Comparison of ENCODE assay signal across 13 cellular contexts in genomic region chr2:218369374-218369773, GRCh38. TPM values are rescaled to one million over a fixed set of nuclear protein-coding genes. Genes with fewer than 3 reads are reported as not detected.
A peak's percentile ranks its signal among the peaks of the same experiment; 100 is the strongest.
DNase-seq lines count a peak whose midpoint lies in the region; ATAC-seq, FAIRE-seq and TF ChIP-seq lines count a peak whose summit lies in the region.
"Had no signal": no experiment of that assay in that cellular context is flagged by ENCODE, and none has a peak within 500 bp of the region (broad histone marks: within the 10 kb centered on the region; RNA-seq: fewer than 3 reads in every experiment).

No MANE protein-coding gene starts in this region.

- FAIRE-seq in D721Med (lab: Jason Lieb, UNC), result no peak
- FAIRE-seq: A549 had no signal

- H3K27ac Mint-ChIP-seq in dendritic cell treated with granulocyte-macrophage colony-stimulating factor and Interleukin-4, amounts not matched to agents 40 ng/mL and 50 ng/mL, for 4 days, result peak overlapping the region; percentile 98

- intact Hi-C loops in dendritic cell treated with granulocyte-macrophage colony-stimulating factor and Interleukin-4, amounts not matched to agents 40 ng/mL and 50 ng/mL, for 4 days (cut with micrococcal nuclease), result loop anchor here (5.0 kb wide), 1 partner anchor 77 kb away; the partner anchor contains the start of gene TMBIM1
- intact Hi-C loops in spleen (cut with DNase I; ENCODE audit: low total_unique reads), result no loop called here

- WGBS in spleen, 5 donors, result 38 to 56% (median 50%) methylated on average over 1 of the region's 1 CpG

- peaks cover 0 to 76% (median 40%) of the 10 kb centered on the region in 6 donors for H3K4me1 ChIP-seq in spleen

- DNase-seq in NCI-H146 treated with DMSO at 0.1 percent for 48 hours (lab: John Stamatoyannopoulos, UW; ENCODE audit: unreplicated experiment) (peak; percentile 5), NCI-H146 (lab: John Stamatoyannopoulos, UW) (no peak), NCI-H2081 treated with DMSO at 0.1 percent for 48 hours (lab: John Stamatoyannopoulos, UW) (peak; percentile 23), spleen (no peak), D721Med (ENCODE audit: insufficient read length, low spot score) (no peak)
- DNase-seq: NCI-H446 had no signal

- no peak for TF ChIP-seq POLR2A in spleen (IDR thresholded peaks at IDR 0.05)

- peak overlapping the region in 7 of 8 donors; percentile 91 to 97 (median 93) for H3K27ac ChIP-seq in spleen
- H3K27ac ChIP-seq: A549 had no signal

- H3K4me1 Mint-ChIP-seq in dendritic cell treated with granulocyte-macrophage colony-stimulating factor and Interleukin-4, amounts not matched to agents 40 ng/mL and 50 ng/mL, for 4 days (ENCODE audit: low read depth), result peaks cover 67% of the 10 kb centered on the region

- peak overlapping the region in 1 of 8 donors; percentile 68 for H3K4me3 ChIP-seq in spleen
- H3K4me3 ChIP-seq: A549 had no signal

- TF ChIP-seq CTCF in spleen (IDR thresholded peaks at IDR 0.05 in 8 of 11, conservative IDR thresholded peaks at IDR 0.05 in 3 of 11) (no peak), D721Med (IDR thresholded peaks at IDR 0.05; ENCODE audit: insufficient read depth, missing control alignments) (no peak)

- H3K27me3 ChIP-seq in spleen (replicated peaks in 1 of 7), result no peaks in the 10 kb centered on the region

- H3K9me3 ChIP-seq in spleen, result peaks cover 0 to 10% (median 6%) of the 10 kb centered on the region in 8 donors

- no peaks in the 10 kb centered on the region for H3K9me3 Mint-ChIP-seq in dendritic cell treated with granulocyte-macrophage colony-stimulating factor and Interleukin-4, amounts not matched to agents 40 ng/mL and 50 ng/mL, for 4 days

- no peaks in the 10 kb centered on the region for H3K36me3 ChIP-seq in spleen

- no peak overlapping the region for H3K4me3 Mint-ChIP-seq in dendritic cell treated with granulocyte-macrophage colony-stimulating factor and Interleukin-4, amounts not matched to agents 40 ng/mL and 50 ng/mL, for 4 days

- H3K36me3 Mint-ChIP-seq in dendritic cell treated with granulocyte-macrophage colony-stimulating factor and Interleukin-4, amounts not matched to agents 40 ng/mL and 50 ng/mL, for 4 days (ENCODE audit: low read depth), result no peaks in the 10 kb centered on the region

- ATAC-seq in HG02884 (IDR thresholded peaks at IDR 0.05; ENCODE audit: unreplicated experiment) (no peak), GM18909 (IDR thresholded peaks at IDR 0.05; ENCODE audit: poor library complexity, unreplicated experiment) (no peak)

- H3K27me3 Mint-ChIP-seq in dendritic cell treated with granulocyte-macrophage colony-stimulating factor and Interleukin-4, amounts not matched to agents 40 ng/mL and 50 ng/mL, for 4 days, result no peaks in the 10 kb centered on the region

RNA-seq across cellular contexts. Expression of gene SLC11A1, which starts 12.7 kb away (rescaled TPM):
- 100 to 1,000 TPM in 4 of 7 donors, 10 to 100 TPM in 3; 63.5 to 576 (median 167) TPM for total RNA-seq in spleen
- 10 to 100 TPM in 2 of 3 donors, 1 to 10 TPM in 1; 6.2 to 67.0 (median 38.6) TPM for polyA plus RNA-seq in spleen

RNA-seq across cellular contexts. Expression of gene CATIP, which starts 12.7 kb away (rescaled TPM):
- total RNA-seq in spleen, result under 1 TPM in 5 of 7 donors, not detected in 2; 0.30 to 0.76 (median 0.60) TPM
- polyA plus RNA-seq in spleen, result 1 to 10 TPM in 1 of 3 donors, under 1 TPM in 2; 0.57 to 1.1 (median 0.99) TPM
- total RNA-seq: HT-29; omental fat pad; T-helper 1 cell treated with Interleukin-12 subunit alpha and Interleukin-12 subunit beta and Interleukin-4 antibody, amounts not matched to agents 30 ng/mL and 1 ng/mL, for 36 hours had no signal

RNA-seq across cellular contexts. Expression of gene CTDSP1, which starts 30.3 kb away (rescaled TPM):
- 100 to 1,000 TPM; 114 to 184 (median 163) TPM for total RNA-seq in spleen
- polyA plus RNA-seq in spleen, result 100 to 1,000 TPM in 1 of 3 donors, 10 to 100 TPM in 2; 65.6 to 114 (median 72.4) TPM

RNA-seq across cellular contexts. Expression of gene VIL1, which starts 49.5 kb away (rescaled TPM):
- total RNA-seq in spleen, result under 1 TPM in 3 of 7 donors, not detected in 4; 0.17 to 0.72 (median 0.38) TPM
- under 1 TPM; 0.04 to 0.19 (median 0.06) TPM for polyA plus RNA-seq in spleen
- total RNA-seq: omental fat pad; T-helper 1 cell treated with Interleukin-12 subunit alpha and Interleukin-12 subunit beta and Interleukin-4 antibody, amounts not matched to agents 30 ng/mL and 1 ng/mL, for 36 hours had no signal

Comparison
In these comparisons a context has a peak if more than half of its experiments do, and no peak if none do; other contexts are left out.
1. DNase-seq: peak in NCI-H146 treated with DMSO at 0.1 percent for 48 hours (single experiment) and NCI-H2081 treated with DMSO at 0.1 percent for 48 hours (single experiment); none in NCI-H146 (single experiment), spleen (single experiment) and D721Med (single experiment).